In genomic region chr19:43789029-43789428, GRCh38 we compare ENCODE assay signal across 1 cellular context.
TF ChIP-seq lines count a peak whose summit lies in the region.

No MANE protein-coding gene starts in this region.

TF ChIP-seq in K562, 482 proteins besides CTCF, POLR2A, EP300 and RAD21 (continued from another document and continues in another):
- TF ChIP-seq ZBTB49 (CRISPR knock-in tag; IDR thresholded peaks at IDR 0.05; ENCODE audit: borderline replicate concordance) (no peak), JUN (IDR thresholded peaks at IDR 0.05; ENCODE audit: borderline replicate concordance, low read depth, low read length) (no peak), JUN (CRISPR knock-in tag; IDR thresholded peaks at IDR 0.05; ENCODE audit: borderline replicate concordance) (no peak), POLR2H (tag; IDR thresholded peaks at IDR 0.05; ENCODE audit: low read depth) (no peak), IRF1 (CRISPR knock-in tag; IDR thresholded peaks at IDR 0.05; ENCODE audit: borderline replicate concordance) (no peak), FOXP1 (CRISPR knock-in tag; IDR thresholded peaks at IDR 0.05) (peak; percentile 24; the same call in 1 of the 2 replicates), PHF21A (IDR thresholded peaks at IDR 0.05; ENCODE audit: borderline replicate concordance, low read depth) (0 out of 2 replicates have a peak, but pooled peaks have one; percentile 19), MED1 (CRISPR knock-in tag; IDR thresholded peaks at IDR 0.05; ENCODE audit: borderline replicate concordance) (no peak), TCF15 (CRISPR knock-in tag; IDR thresholded peaks at IDR 0.05) (no peak), STAG1 (CRISPR knock-in tag; IDR thresholded peaks at IDR 0.05; ENCODE audit: borderline replicate concordance) (peak; percentile 54; the same call in 1 of the 2 replicates), RFX1 (IDR thresholded peaks at IDR 0.05) (no peak), ZNF75A (CRISPR knock-in tag; IDR thresholded peaks at IDR 0.05) (no peak), BRD9 (IDR thresholded peaks at IDR 0.05; ENCODE audit: low read depth, partially characterized antibody) (no peak), ZFP36 (IDR thresholded peaks at IDR 0.05; ENCODE audit: low read depth, low read length, partially characterized antibody) (no peak), PML (IDR thresholded peaks at IDR 0.05; ENCODE audit: low read length) (no peak), MXI1 (IDR thresholded peaks at IDR 0.05; ENCODE audit: low read depth, low read length) (no peak), POLR2B (IDR thresholded peaks at IDR 0.05; ENCODE audit: low read depth, partially characterized antibody) (no peak), RBM34 (IDR thresholded peaks at IDR 0.05; ENCODE audit: borderline replicate concordance, insufficient read depth, low read length) (no peak), FOXP4 (CRISPR knock-in tag; IDR thresholded peaks at IDR 0.05; ENCODE audit: borderline replicate concordance) (no peak), ZNF764 (CRISPR knock-in tag; IDR thresholded peaks at IDR 0.05; ENCODE audit: low read depth) (no peak), POLR2G (IDR thresholded peaks at IDR 0.05; ENCODE audit: low read depth, low read length) (no peak), MCM2 (IDR thresholded peaks at IDR 0.05; ENCODE audit: low read depth) (no peak), KLF1 (tag; IDR thresholded peaks at IDR 0.05) (no peak), HMGXB4 (CRISPR knock-in tag; IDR thresholded peaks at IDR 0.05) (peak; percentile 64; the same call in 1 of the 2 replicates), MBD2 (IDR thresholded peaks at IDR 0.05; ENCODE audit: borderline replicate concordance, low read depth) (no peak), C11orf30 (IDR thresholded peaks at IDR 0.05; ENCODE audit: low read depth) (no peak), ZNF695 (CRISPR knock-in tag; IDR thresholded peaks at IDR 0.05) (no peak), IFI16 (CRISPR knock-in tag; IDR thresholded peaks at IDR 0.05) (no peak), TAF15 (IDR thresholded peaks at IDR 0.05; ENCODE audit: low read depth, low read length) (no peak), PPARD (CRISPR knock-in tag; IDR thresholded peaks at IDR 0.05) (no peak), HLTF (IDR thresholded peaks at IDR 0.05) (no peak), ZBTB2 (IDR thresholded peaks at IDR 0.05) (no peak), PRDM10 (IDR thresholded peaks at IDR 0.05; ENCODE audit: partially characterized antibody) (no peak), ZNF518B (CRISPR knock-in tag; IDR thresholded peaks at IDR 0.05) (no peak), COPS2 (conservative IDR thresholded peaks at IDR 0.05) (no peak), PTTG1 (tag; IDR thresholded peaks at IDR 0.05; ENCODE audit: low read depth) (no peak), MCM7 (IDR thresholded peaks at IDR 0.05) (no peak), UBTF (IDR thresholded peaks at IDR 0.05; ENCODE audit: borderline replicate concordance in 1 of 2, low read depth in 2 of 2, low read length in 2 of 2) (no peak), ZNF384 (IDR thresholded peaks at IDR 0.05; ENCODE audit: low read depth, low read length) (no peak), EHMT2 (IDR thresholded peaks at IDR 0.05) (peak; percentile 100), ZBTB12 (CRISPR knock-in tag; IDR thresholded peaks at IDR 0.05) (no peak)
